Comparison of ENCODE assay signal across 15 cellular contexts in genomic region chr20:20505554-20505953, GRCh38.
DNase-seq lines count a peak whose midpoint lies in the region; ATAC-seq and TF ChIP-seq lines count a peak whose summit lies in the region.
"Had no signal": no experiment of that assay in that cellular context is flagged by ENCODE, and none has a peak within 500 bp of the region (broad histone marks: within the 10 kb centered on the region; RNA-seq: fewer than 3 reads in every experiment).

No MANE protein-coding gene starts in this region.

- H3K4me1 Mint-ChIP-seq in activated CD4-positive, alpha-beta T cell treated with anti-CD3 and anti-CD28 coated beads for 36 hours, result peaks cover 22% of the 10 kb centered on the region
- H3K4me1 Mint-ChIP-seq in natural killer cell, result no peaks in the 10 kb centered on the region

- DNase-seq in activated CD4-positive, alpha-beta T cell treated with anti-CD3 and anti-CD28 coated beads for 36 hours, result peak; percentile 20
- DNase-seq in activated CD4-positive, alpha-beta T cell treated with anti-CD3 and anti-CD28 coated beads for 48 hours, result no peak
- DNase-seq in natural killer cell, result no peak
- DNase-seq in prostate gland (ENCODE audit: low spot score), result no peak
- DNase-seq in NCI-H187 treated with DMSO at 0.1 percent for 48 hours (lab: John Stamatoyannopoulos, UW), result no peak
- DNase-seq in NCI-H345 treated with DMSO at 0.1 percent for 48 hours (lab: John Stamatoyannopoulos, UW; ENCODE audit: unreplicated experiment), result no peak
- DNase-seq: effector CD4-positive, alpha-beta T cell; foreskin melanocyte; islet precursor cell; naive thymus-derived CD4-positive, alpha-beta T cell had no signal

- H3K9me3 ChIP-seq in prostate gland, result no peaks in the 10 kb centered on the region
- H3K9me3 ChIP-seq: tibial nerve had no signal

- no peak for TF ChIP-seq POLR2A in prostate gland (IDR thresholded peaks at IDR 0.05)

- no peak overlapping the region for H3K27ac ChIP-seq in prostate gland
- H3K27ac ChIP-seq: KMS-11, skin epidermis, tibial nerve had no signal

- POLR2A ChIA-PET in activated CD4-positive, alpha-beta T cell treated with anti-CD3 and anti-CD28 coated beads for 36 hours (lab: Charles Lee), result no interaction called here

- H3K27me3 ChIP-seq in prostate gland (replicated peaks; ENCODE audit: insufficient read depth), result no peaks in the 10 kb centered on the region
- H3K27me3 ChIP-seq: tibial nerve had no signal

- no peak overlapping the region for H3K4me3 ChIP-seq in prostate gland
- H3K4me3 ChIP-seq: skin epidermis, tibial nerve had no signal

- no peaks in the 10 kb centered on the region for H3K27me3 Mint-ChIP-seq in activated CD4-positive, alpha-beta T cell treated with anti-CD3 and anti-CD28 coated beads for 36 hours
- no peaks in the 10 kb centered on the region for H3K27me3 Mint-ChIP-seq in natural killer cell (ENCODE audit: low read depth in 2 of 2)
- H3K27me3 Mint-ChIP-seq: naive thymus-derived CD4-positive, alpha-beta T cell had no signal

- no peak overlapping the region for H3K27ac Mint-ChIP-seq in activated CD4-positive, alpha-beta T cell treated with anti-CD3 and anti-CD28 coated beads for 36 hours
- H3K27ac Mint-ChIP-seq in natural killer cell, result peak overlapping the region in 1 of 2 donors; percentile 57
- H3K27ac Mint-ChIP-seq: naive thymus-derived CD4-positive, alpha-beta T cell had no signal

- peaks cover 0 to 3% of the 10 kb centered on the region in 2 donors for H3K36me3 ChIP-seq in prostate gland

- intact Hi-C loops in activated CD4-positive, alpha-beta T cell treated with anti-CD3 and anti-CD28 coated beads for 36 hours (cut with DNase I, micrococcal nuclease), result loop anchor here in 1 of 2 experiments (2.0 kb wide), 1 partner anchor 15 kb away; no protein-coding TSS in a partner anchor
- intact Hi-C loops in natural killer cell (cut with micrococcal nuclease), result no loop called here
- intact Hi-C loops in prostate gland (cut with DNase I), result no loop called here

- ATAC-seq in activated CD4-positive, alpha-beta T cell treated with anti-CD3 and anti-CD28 coated beads for 36 hours, result peak; percentile 76
- peak; percentile 84 for ATAC-seq in GM21447 (IDR thresholded peaks at IDR 0.05; ENCODE audit: unreplicated experiment)
- peak; percentile 40 for ATAC-seq in HG03457 (IDR thresholded peaks at IDR 0.05; ENCODE audit: unreplicated experiment)
- peak; percentile 68 to 80 (median 71) for ATAC-seq in natural killer cell
- ATAC-seq: naive thymus-derived CD4-positive, alpha-beta T cell had no signal

- CTCF ChIA-PET in activated CD4-positive, alpha-beta T cell treated with anti-CD3 and anti-CD28 coated beads for 36 hours (lab: Charles Lee), result interaction anchor here (0.6 kb wide), 1 partner anchor 454 kb away, joined by 4 read pairs; no protein-coding TSS in a partner anchor

- no peak overlapping the region for H3K4me3 Mint-ChIP-seq in activated CD4-positive, alpha-beta T cell treated with anti-CD3 and anti-CD28 coated beads for 36 hours
- H3K4me3 Mint-ChIP-seq in natural killer cell, result no peak overlapping the region
- H3K4me3 Mint-ChIP-seq: naive thymus-derived CD4-positive, alpha-beta T cell had no signal

- H3K36me3 Mint-ChIP-seq in activated CD4-positive, alpha-beta T cell treated with anti-CD3 and anti-CD28 coated beads for 36 hours (ENCODE audit: low read depth), result peaks cover 55% of the 10 kb centered on the region
- H3K36me3 Mint-ChIP-seq in natural killer cell, result peaks cover 21% of the 10 kb centered on the region

- no peaks in the 10 kb centered on the region for H3K4me1 ChIP-seq in prostate gland (replicated peaks)
- H3K4me1 ChIP-seq: tibial nerve had no signal

- no peaks in the 10 kb centered on the region for H3K9me3 Mint-ChIP-seq in activated CD4-positive, alpha-beta T cell treated with anti-CD3 and anti-CD28 coated beads for 36 hours (ENCODE audit: low read depth)
- H3K9me3 Mint-ChIP-seq in natural killer cell, result no peaks in the 10 kb centered on the region
- H3K9me3 Mint-ChIP-seq: naive thymus-derived CD4-positive, alpha-beta T cell had no signal

- TF ChIP-seq CTCF in natural killer cell (IDR thresholded peaks at IDR 0.05) (no peak), prostate gland (IDR thresholded peaks at IDR 0.05) (no peak)

- WGBS in prostate gland, result 90% methylated on average over 2 of the region's 2 CpGs
